Comparison of ENCODE assay signal across 18 cellular contexts in genomic region chr10:63605568-63605967, GRCh38.
DNase-seq lines count a peak whose midpoint lies in the region; ATAC-seq and TF ChIP-seq lines count a peak whose summit lies in the region.
"Had no signal": no experiment of that assay in that cellular context is flagged by ENCODE, and none has a peak within 500 bp of the region (broad histone marks: within the 10 kb centered on the region; RNA-seq: fewer than 3 reads in every experiment).

No MANE protein-coding gene starts in this region.

- TF ChIP-seq EP300 in SK-N-SH (IDR thresholded peaks at IDR 0.05; ENCODE audit: borderline replicate concordance in 1 of 2, low read depth in 1 of 2, low read length in 1 of 2) = no peak

- POLR2A ChIA-PET in SK-N-SH (lab: Yijun Ruan, JAX) = no interaction called here

- intact Hi-C loops in heart right ventricle (cut with DNase I) (no loop called here), cardiac septum (cut with DNase I) (no loop called here)

- 41 to 55% methylated on average over 1 of the region's 1 CpG for WGBS in heart right ventricle, 2 donors
- WGBS in SK-N-SH (ENCODE audit: low lambda C conversion rate) = 23% methylated on average over 1 of the region's 1 CpG

- H2AFZ ChIP-seq in SK-N-SH (ENCODE audit: low read depth) = no peak overlapping the region
- H2AFZ ChIP-seq: parathyroid adenoma had no signal

- H3F3A ChIP-seq in SK-N-SH (replicated peaks; ENCODE audit: insufficient read depth) = peaks cover 4% of the 10 kb centered on the region

- peaks cover 0 to 40% (median 0%) of the 10 kb centered on the region in 9 donors for H3K36me3 ChIP-seq in heart right ventricle
- peaks cover 12 to 17% of the 10 kb centered on the region in 2 experiments for H3K36me3 ChIP-seq in SK-N-SH (replicated peaks in 1 of 2; ENCODE audit: control insufficient read depth in 1 of 2, insufficient read depth in 2 of 2, low read length in 1 of 2)

- peak in 5 of 8 donors; percentile 24 to 61 (median 41) for ATAC-seq in heart right ventricle
- no peak for ATAC-seq in HG03139 (IDR thresholded peaks at IDR 0.05; ENCODE audit: unreplicated experiment)

- H3K9me3 ChIP-seq in heart right ventricle = peaks cover 0 to 2% (median 0%) of the 10 kb centered on the region in 11 donors
- no peaks in the 10 kb centered on the region for H3K9me3 ChIP-seq in SK-N-SH

- H3K27me3 Mint-ChIP-seq in progenitor cell of endocrine pancreas = no peaks in the 10 kb centered on the region
- H3K27me3 Mint-ChIP-seq: activated CD4-positive, alpha-beta memory T cell treated with anti-CD3 and anti-CD28 coated beads for 36 hours had no signal

- no peak for TF ChIP-seq RAD21 in SK-N-SH (IDR thresholded peaks at IDR 0.05; ENCODE audit: low read length)

- H3K27me3 ChIP-seq in heart right ventricle (no peaks in the 10 kb centered on the region), SK-N-SH (ENCODE audit: insufficient read depth) (no peaks in the 10 kb centered on the region)

- no peaks in the 10 kb centered on the region for H3K9me2 ChIP-seq in SK-N-SH

- CTCF ChIA-PET in SK-N-SH (lab: Yijun Ruan, JAX) = interaction anchor here (1.2 kb wide), 1 partner anchor 57 kb away, joined by 3 read pairs; no protein-coding TSS in a partner anchor

- H4K20me1 ChIP-seq in SK-N-SH (ENCODE audit: insufficient read depth) = no peaks in the 10 kb centered on the region

- H3K36me3 Mint-ChIP-seq in progenitor cell of endocrine pancreas (ENCODE audit: insufficient read depth) = peaks cover 6% of the 10 kb centered on the region

- no peak overlapping the region for H3K9ac ChIP-seq in SK-N-SH
- H3K9ac ChIP-seq: parathyroid adenoma had no signal

- H3K4me3 Mint-ChIP-seq in progenitor cell of endocrine pancreas (ENCODE audit: low read depth) = no peak overlapping the region
- H3K4me3 Mint-ChIP-seq: activated CD4-positive, alpha-beta memory T cell treated with anti-CD3 and anti-CD28 coated beads for 36 hours; mesothelial cell of epicardium had no signal

- peaks cover 0 to 13% (median 0%) of the 10 kb centered on the region in 9 donors for H3K4me1 ChIP-seq in heart right ventricle
- H3K4me1 ChIP-seq in SK-N-SH (ENCODE audit: control insufficient read depth in 1 of 2, insufficient read depth in 2 of 2, low read depth in 1 of 2, low read length in 1 of 2) = peaks cover 6 to 13% of the 10 kb centered on the region in 2 experiments; a peak in 3 of 4 replicates

- H3K4me1 Mint-ChIP-seq in progenitor cell of endocrine pancreas (ENCODE audit: low read depth) = no peaks in the 10 kb centered on the region
- H3K4me1 Mint-ChIP-seq: mesothelial cell of epicardium had no signal

- H3K79me2 ChIP-seq in SK-N-SH (ENCODE audit: insufficient read depth) = no peaks in the 10 kb centered on the region; the same call in 1 of the 2 replicates
- H3K79me2 ChIP-seq: parathyroid adenoma had no signal

- no peak overlapping the region for H3K27ac Mint-ChIP-seq in progenitor cell of endocrine pancreas
- H3K27ac Mint-ChIP-seq: activated CD4-positive, alpha-beta memory T cell treated with anti-CD3 and anti-CD28 coated beads for 36 hours; mesothelial cell of epicardium had no signal

- H3K27ac ChIP-seq in heart right ventricle (no peak overlapping the region), SK-N-SH (ENCODE audit: low read depth in 2 of 2, low read length in 1 of 2) (peak overlapping the region; percentile 20 to 22; a peak in 2 of 4 replicates)
- H3K27ac ChIP-seq: parathyroid adenoma had no signal

- no peaks in the 10 kb centered on the region for H3K9me3 Mint-ChIP-seq in progenitor cell of endocrine pancreas (ENCODE audit: low read depth)
- H3K9me3 Mint-ChIP-seq: activated CD4-positive, alpha-beta memory T cell treated with anti-CD3 and anti-CD28 coated beads for 36 hours; mesothelial cell of epicardium had no signal

- no peak for DNase-seq in heart right ventricle
- no peak for DNase-seq in cardiac septum (ENCODE audit: low spot score)
- no peak for DNase-seq in SK-N-SH
- peak; percentile 33 for DNase-seq in iPS-NIHi11 (ENCODE audit: low spot score)
- DNase-seq in activated T-cell treated with anti-CD3 and anti-CD28 coated beads for 4 hours = no peak
- no peak for DNase-seq in middle frontal gyrus (ENCODE audit: extremely low spot score, low spot score)
- DNase-seq in progenitor cell of endocrine pancreas (ENCODE audit: low spot score, unreplicated experiment) = no peak
- DNase-seq: activated CD4-positive, alpha-beta memory T cell treated with anti-CD3 and anti-CD28 coated beads for 36 hours; activated gamma-delta T cell treated with Interleukin-2 at 50 U/mL for 16 hours; central memory CD4-positive, alpha-beta T cell; DMS153; NCI-H2171; stimulated activated CD4-positive, alpha-beta T cell treated with anti-CD3 and anti-CD28 coated beads, Interleukin-15, amount 100 ng/mL, for 24 hours; T-helper 9 cell; trophoblast cell had no signal

- H3K4me2 ChIP-seq in SK-N-SH = no peak overlapping the region; the same call in 1 of the 2 replicates

- TF ChIP-seq CTCF in heart right ventricle (IDR thresholded peaks at IDR 0.05) (no peak), SK-N-SH (IDR thresholded peaks at IDR 0.05) (no peak), progenitor cell of endocrine pancreas (IDR thresholded peaks at IDR 0.05; ENCODE audit: unreplicated experiment) (no peak)

- no peak overlapping the region for H3K4me3 ChIP-seq in heart right ventricle
- H3K4me3 ChIP-seq in SK-N-SH (ENCODE audit: low read depth in 2 of 2, low read length in 1 of 2) = no peak overlapping the region

TF ChIP-seq in SK-N-SH, 30 proteins besides CTCF, POLR2A, EP300 and RAD21:
- no peak for TF ChIP-seq PBX3 (IDR thresholded peaks at IDR 0.05)
- peak; percentile 68 for TF ChIP-seq MAX (IDR thresholded peaks at IDR 0.05; ENCODE audit: low read depth)

Comparison
In these comparisons a context has a peak if more than half of its experiments do, and no peak if none do; other contexts are left out.
1. H3K27ac ChIP-seq: peak in SK-N-SH (2 of 2); none in heart right ventricle (0 of 10).